ENCODE assay signal across 8 cellular contexts in genomic region chr2:32009479-32010256, GRCh38. TPM values are rescaled to one million over a fixed set of nuclear protein-coding genes. Genes with fewer than 3 reads are reported as not detected.
DNase-seq lines count a peak whose midpoint lies in the region; ATAC-seq and TF ChIP-seq lines count a peak whose summit lies in the region.

No MANE protein-coding gene starts in this region.

- H3K27me3 Mint-ChIP-seq in activated CD4-positive, alpha-beta memory T cell treated with anti-CD3 and anti-CD28 coated beads, Interleukin-2, amount 10 ng/mL, durations not matched to agents 7 days and 5 days: no peaks in the 10 kb centered on the region

- H2BK5ac ChIP-seq in mesenchymal stem cell (ENCODE audit: low read depth, low read length, poor library complexity, severe bottlenecking): peak overlapping the region; percentile 49

- peak overlapping the region; percentile 46 to 85 for H3K4ac ChIP-seq in mesenchymal stem cell (ENCODE audit: low read depth in 1 of 2, low read length in 2 of 2)

- H2AK5ac ChIP-seq in mesenchymal stem cell (ENCODE audit: low read length, severe bottlenecking): no peak overlapping the region

- peaks cover 18% of the 10 kb centered on the region for H3K36me3 Mint-ChIP-seq in activated CD4-positive, alpha-beta memory T cell treated with anti-CD3 and anti-CD28 coated beads, Interleukin-2, amount 10 ng/mL, durations not matched to agents 7 days and 5 days (ENCODE audit: low read depth)

- H3K36me3 ChIP-seq in mesenchymal stem cell (ENCODE audit: control insufficient read depth in 1 of 2, insufficient read depth in 2 of 2, low read depth in 1 of 2, low read length in 2 of 2): peaks cover 0 to 6% of the 10 kb centered on the region in 2 experiments

- H2BK12ac ChIP-seq in mesenchymal stem cell (ENCODE audit: low read length in 2 of 2): peak overlapping the region in 1 of 2 experiments; percentile 92

- CTCF ChIA-PET in activated CD4-positive, alpha-beta memory T cell treated with anti-CD3 and anti-CD28 coated beads, Interleukin-2, amount 10 ng/mL, durations not matched to agents 7 days and 5 days (lab: Charles Lee): interaction anchor here (1.1 to 1.6 kb wide), 2 partner anchors 54 to 55 kb away, joined by 4 to 6 read pairs; partner anchors contain the start of gene SPAST

- peaks cover 2% of the 10 kb centered on the region for H3K79me1 ChIP-seq in mesenchymal stem cell (replicated peaks; ENCODE audit: low read length, poor library complexity, severe bottlenecking)

- peak overlapping the region; percentile 88 for H3K27ac Mint-ChIP-seq in activated CD4-positive, alpha-beta memory T cell treated with anti-CD3 and anti-CD28 coated beads, Interleukin-2, amount 10 ng/mL, durations not matched to agents 7 days and 5 days

- peaks cover 6% of the 10 kb centered on the region for H3K4me1 ChIP-seq in mesenchymal stem cell (ENCODE audit: control insufficient read depth, insufficient read depth, low read depth, low read length)

- no peaks in the 10 kb centered on the region for H3K27me3 ChIP-seq in mesenchymal stem cell (ENCODE audit: control insufficient read depth in 1 of 2, insufficient read depth in 1 of 2, low read length in 2 of 2)

- peak overlapping the region; percentile 97 for H3K4me3 Mint-ChIP-seq in activated CD4-positive, alpha-beta memory T cell treated with anti-CD3 and anti-CD28 coated beads, Interleukin-2, amount 10 ng/mL, durations not matched to agents 7 days and 5 days

- 0% methylated on average over 19 of the region's 92 CpGs for WGBS in mesenchymal stem cell

- peaks cover 50% of the 10 kb centered on the region for H3K4me1 Mint-ChIP-seq in activated CD4-positive, alpha-beta memory T cell treated with anti-CD3 and anti-CD28 coated beads, Interleukin-2, amount 10 ng/mL, durations not matched to agents 7 days and 5 days

- H4K91ac ChIP-seq in mesenchymal stem cell (ENCODE audit: low read length): peak overlapping the region; percentile 9

- H2BK15ac ChIP-seq in mesenchymal stem cell (ENCODE audit: low read depth, poor library complexity, severe bottlenecking): peak overlapping the region; percentile 44

- no peaks in the 10 kb centered on the region for H3K9me3 Mint-ChIP-seq in activated CD4-positive, alpha-beta memory T cell treated with anti-CD3 and anti-CD28 coated beads, Interleukin-2, amount 10 ng/mL, durations not matched to agents 7 days and 5 days

- H3K14ac ChIP-seq in mesenchymal stem cell (ENCODE audit: low read length in 2 of 2): peak overlapping the region in 1 of 2 experiments; percentile 95

- H3K27ac ChIP-seq in mesenchymal stem cell (ENCODE audit: low read length, poor library complexity, severe bottlenecking): peak overlapping the region; percentile 55

- DNase-seq in GM10266 (ENCODE audit: extremely low spot score): peak; percentile 51
- DNase-seq in Kasumi-1 (lab: John Stamatoyannopoulos, UW): peak; percentile 37 to 48
- DNase-seq in activated CD4-positive, alpha-beta memory T cell treated with anti-CD3 and anti-CD28 coated beads, Interleukin-2, amount 10 ng/mL, durations not matched to agents 7 days and 5 days: peak; percentile 39
- peak; percentile 20 for DNase-seq in effector CD8-positive, alpha-beta T cell (lab: John Stamatoyannopoulos, UW)
- peak; percentile 43 for DNase-seq in mesenchymal stem cell
- DNase-seq in stimulated activated CD8-positive, alpha-beta memory T cell treated with anti-CD3 and anti-CD28 coated beads, Interleukin-4, amount 100 ng/mL, for 48 hours: peak; percentile 57
- DNase-seq in OCI-M2 (lab: John Stamatoyannopoulos, UW; ENCODE audit: unreplicated experiment): no peak

- H3K23ac ChIP-seq in mesenchymal stem cell (ENCODE audit: low read length in 2 of 2): peak overlapping the region in 1 of 2 experiments; percentile 37

- peak; percentile 21 for ATAC-seq in GM21723 (IDR thresholded peaks at IDR 0.05; ENCODE audit: unreplicated experiment)

- H4K8ac ChIP-seq in mesenchymal stem cell (ENCODE audit: low read length): no peak overlapping the region

- peak overlapping the region; percentile 90 for H3K9ac ChIP-seq in mesenchymal stem cell (ENCODE audit: low read length)

- peak overlapping the region; percentile 84 for H3K4me2 ChIP-seq in mesenchymal stem cell (ENCODE audit: low read length, poor library complexity, severe bottlenecking)

- no peak for TF ChIP-seq CTCF in GM10266 (IDR thresholded peaks at IDR 0.05; ENCODE audit: control insufficient read depth, insufficient read depth, low read depth, missing control alignments)

- peak overlapping the region; percentile 81 to 90 for H3K4me3 ChIP-seq in mesenchymal stem cell (ENCODE audit: insufficient read depth in 1 of 2, low read depth in 1 of 2, low read length in 2 of 2)

- H3K9me3 ChIP-seq in mesenchymal stem cell (ENCODE audit: control insufficient read depth, low read length): no peaks in the 10 kb centered on the region

- POLR2A ChIA-PET in activated CD4-positive, alpha-beta memory T cell treated with anti-CD3 and anti-CD28 coated beads, Interleukin-2, amount 10 ng/mL, durations not matched to agents 7 days and 5 days (lab: Charles Lee): interaction anchor here (0.8 to 1.9 kb wide), 9 partner anchors 10 to 177 kb away, joined by 3 to 28 read pairs (median 7); partner anchors contain the start of genes DPY30 and SPAST

- H2AFZ ChIP-seq in mesenchymal stem cell (ENCODE audit: low read depth, low read length): peak overlapping the region; percentile 3

- peak overlapping the region; percentile 81 to 90 for H3K18ac ChIP-seq in mesenchymal stem cell (ENCODE audit: low read depth in 1 of 2, low read length in 2 of 2)

- peak overlapping the region; percentile 6 for H2BK120ac ChIP-seq in mesenchymal stem cell (ENCODE audit: low read depth, low read length)

RNA-seq across cellular contexts. Expression of gene MEMO1, which starts 1.1 kb away (rescaled TPM):
- 10 to 100 TPM; 40.7 to 41.5 TPM for total RNA-seq in activated CD4-positive, alpha-beta memory T cell treated with anti-CD3 and anti-CD28 coated beads, Interleukin-2, amount 10 ng/mL, durations not matched to agents 7 days and 5 days
- 27.2 TPM for polyA plus RNA-seq in mesenchymal stem cell (2013, experiment 1 of 2)
- 28.3 TPM for polyA plus RNA-seq in mesenchymal stem cell (2013, experiment 2 of 2)

RNA-seq across cellular contexts. Expression of gene DPY30, which starts 29.9 kb away (rescaled TPM):
- total RNA-seq in activated CD4-positive, alpha-beta memory T cell treated with anti-CD3 and anti-CD28 coated beads, Interleukin-2, amount 10 ng/mL, durations not matched to agents 7 days and 5 days: 10 to 100 TPM; 68.9 to 74.2 TPM
- polyA plus RNA-seq in mesenchymal stem cell (2013, experiment 1 of 2): 100 TPM
- 104 TPM for polyA plus RNA-seq in mesenchymal stem cell (2013, experiment 2 of 2)

RNA-seq across cellular contexts. Expression of gene SPAST, which starts 53.7 kb away (rescaled TPM):
- 10 to 100 TPM; 21.1 to 21.8 TPM for total RNA-seq in activated CD4-positive, alpha-beta memory T cell treated with anti-CD3 and anti-CD28 coated beads, Interleukin-2, amount 10 ng/mL, durations not matched to agents 7 days and 5 days
- polyA plus RNA-seq in mesenchymal stem cell (2013, experiment 1 of 2): 10.8 TPM
- polyA plus RNA-seq in mesenchymal stem cell (2013, experiment 2 of 2): 12.0 TPM
